In the genomic region with DNA sequence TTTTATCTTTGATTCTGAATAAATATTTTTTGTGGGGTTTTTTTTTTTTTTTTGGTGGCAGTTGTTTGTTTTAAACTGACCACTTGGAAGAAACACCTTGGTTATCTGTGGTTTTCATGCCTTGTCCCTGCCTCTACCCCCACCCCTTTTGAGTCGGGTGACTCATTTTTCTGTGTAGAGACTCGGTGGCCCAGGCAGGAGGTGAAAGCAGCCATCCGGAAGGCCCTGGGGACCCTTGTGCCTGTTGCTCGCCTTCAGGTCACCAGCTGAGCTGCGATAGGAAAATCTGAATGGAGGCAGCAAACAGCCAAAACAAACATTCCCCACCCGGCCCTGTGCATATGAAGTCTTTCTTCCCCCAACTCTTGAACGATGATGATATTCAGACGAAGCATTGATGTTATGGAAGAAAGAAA, we compare ENCODE assay signal across 13 cellular contexts. TPM values are rescaled to one million over a fixed set of nuclear protein-coding genes. Genes with fewer than 3 reads are reported as not detected.
DNase-seq lines count a peak whose midpoint lies in the region; ATAC-seq, FAIRE-seq and TF ChIP-seq lines count a peak whose summit lies in the region.
"Had no signal": no experiment of that assay in that cellular context is flagged by ENCODE, and none has a peak within 500 bp of the region (broad histone marks: within the 10 kb centered on the region; RNA-seq: fewer than 3 reads in every experiment).

No MANE protein-coding gene starts in this region.

- H3K36me3 ChIP-seq in OCI-LY7 (ENCODE audit: insufficient read depth, low read length): peaks cover 39% of the 10 kb centered on the region

- H3K27me3 Mint-ChIP-seq in natural killer cell treated with Interleukin-12 subunit alpha and Interleukin-12 subunit beta and Interleukin-15 and Interleukin-18, amount 100 ng/mL, for 72 hours: no peaks in the 10 kb centered on the region
- H3K27me3 Mint-ChIP-seq in type B pancreatic cell: no peaks in the 10 kb centered on the region
- no peaks in the 10 kb centered on the region for H3K27me3 Mint-ChIP-seq in CD4-positive, alpha-beta T cell
- H3K27me3 Mint-ChIP-seq: memory B cell had no signal

- no peak for FAIRE-seq in frontal cortex (lab: Jason Lieb, UNC)
- FAIRE-seq: endometrium had no signal

- H3K4me1 ChIP-seq in OCI-LY7 (ENCODE audit: insufficient read depth, low read length, poor library complexity, severe bottlenecking): peaks cover 52% of the 10 kb centered on the region

- no peak overlapping the region for H2AFZ ChIP-seq in OCI-LY7 (ENCODE audit: low read length)

- TSS peak; percentile 38 for BruUV-seq in OCI-LY7 (replicated peaks; lab: Mats Ljungman, UMichigan)

- H3K4me2 ChIP-seq in OCI-LY7 (ENCODE audit: low read length): peak overlapping the region; percentile 24; the same call in 1 of the 2 replicates

- TF ChIP-seq CTCF in OCI-LY7 (conservative IDR thresholded peaks at IDR 0.05; ENCODE audit: low read length) (no peak), type B pancreatic cell (conservative IDR thresholded peaks at IDR 0.05) (no peak)
- no peak for TF ChIP-seq CTCF in CD4-positive, alpha-beta T cell (IDR thresholded peaks at IDR 0.05)

- ATAC-seq in natural killer cell treated with Interleukin-12 subunit alpha and Interleukin-12 subunit beta and Interleukin-15 and Interleukin-18, amount 100 ng/mL, for 72 hours: peak; percentile 71 to 72
- ATAC-seq in CD4-positive, alpha-beta T cell (ENCODE audit: poor library complexity): no peak

- H3K27me3 ChIP-seq in CD4-positive, alpha-beta T cell (ENCODE audit: control insufficient read depth, insufficient read depth, low read length): no peaks in the 10 kb centered on the region

- peak overlapping the region; percentile 37 to 56 for H3K27ac Mint-ChIP-seq in natural killer cell treated with Interleukin-12 subunit alpha and Interleukin-12 subunit beta and Interleukin-15 and Interleukin-18, amount 100 ng/mL, for 72 hours
- H3K27ac Mint-ChIP-seq in type B pancreatic cell: peak overlapping the region; percentile 89
- H3K27ac Mint-ChIP-seq in CD4-positive, alpha-beta T cell: no peak overlapping the region
- H3K27ac Mint-ChIP-seq: memory B cell had no signal

- H3K4me1 Mint-ChIP-seq in natural killer cell treated with Interleukin-12 subunit alpha and Interleukin-12 subunit beta and Interleukin-15 and Interleukin-18, amount 100 ng/mL, for 72 hours (ENCODE audit: low read depth in 2 of 2): peaks cover 26 to 43% of the 10 kb centered on the region in 2 donors
- peaks cover 10% of the 10 kb centered on the region for H3K4me1 Mint-ChIP-seq in type B pancreatic cell (ENCODE audit: unreplicated experiment)
- peaks cover 9% of the 10 kb centered on the region for H3K4me1 Mint-ChIP-seq in CD4-positive, alpha-beta T cell (ENCODE audit: low read depth)

- no peak overlapping the region for H3K4me3 ChIP-seq in OCI-LY7 (ENCODE audit: low read depth, low read length, poor library complexity, severe bottlenecking)

- H3K36me3 Mint-ChIP-seq in natural killer cell treated with Interleukin-12 subunit alpha and Interleukin-12 subunit beta and Interleukin-15 and Interleukin-18, amount 100 ng/mL, for 72 hours: no peaks in the 10 kb centered on the region
- H3K36me3 Mint-ChIP-seq in type B pancreatic cell: peaks cover 21% of the 10 kb centered on the region
- peaks cover 44% of the 10 kb centered on the region for H3K36me3 Mint-ChIP-seq in CD4-positive, alpha-beta T cell (ENCODE audit: low read depth)

- CTCF ChIA-PET in OCI-LY7 (lab: Charles Lee; ENCODE audit: unreplicated experiment): no interaction called here
- CTCF ChIA-PET in CD4-positive, alpha-beta T cell (lab: Charles Lee): no interaction called here

- H3K9me2 ChIP-seq in OCI-LY7 (ENCODE audit: insufficient read depth, low read length): no peaks in the 10 kb centered on the region

- no peaks in the 10 kb centered on the region for H3K9me3 Mint-ChIP-seq in natural killer cell treated with Interleukin-12 subunit alpha and Interleukin-12 subunit beta and Interleukin-15 and Interleukin-18, amount 100 ng/mL, for 72 hours
- H3K9me3 Mint-ChIP-seq in type B pancreatic cell: no peaks in the 10 kb centered on the region
- no peaks in the 10 kb centered on the region for H3K9me3 Mint-ChIP-seq in CD4-positive, alpha-beta T cell
- H3K9me3 Mint-ChIP-seq: memory B cell had no signal

- peak overlapping the region; percentile 27 for H3K4me3 Mint-ChIP-seq in natural killer cell treated with Interleukin-12 subunit alpha and Interleukin-12 subunit beta and Interleukin-15 and Interleukin-18, amount 100 ng/mL, for 72 hours
- no peak overlapping the region for H3K4me3 Mint-ChIP-seq in type B pancreatic cell
- H3K4me3 Mint-ChIP-seq in CD4-positive, alpha-beta T cell: no peak overlapping the region
- H3K4me3 Mint-ChIP-seq: memory B cell had no signal

- peak; percentile 40 for DNase-seq in OCI-LY7 (ENCODE audit: low spot score)
- DNase-seq in fibroblast of peridontal ligament (ENCODE audit: extremely low read depth): peak; percentile 29
- DNase-seq in natural killer cell treated with Interleukin-12 subunit alpha and Interleukin-12 subunit beta and Interleukin-15 and Interleukin-18, amount 100 ng/mL, for 72 hours (ENCODE audit: low spot score): peak; percentile 68
- no peak for DNase-seq in type B pancreatic cell (ENCODE audit: extremely low spot score, unreplicated experiment)
- DNase-seq in frontal cortex (ENCODE audit: low spot score in 2 of 2): no peak
- DNase-seq in SIG-M5 treated with dmso at 0.1 percent for 504 hours (lab: John Stamatoyannopoulos, UW; ENCODE audit: unreplicated experiment): no peak
- DNase-seq in CD4-positive, alpha-beta T cell: no peak
- DNase-seq: NCI-H510A treated with DMSO at 0.1 percent for 48 hours; stimulated activated CD4-positive, alpha-beta T cell treated with anti-CD3 and anti-CD28 coated beads, Interleukin-4, amount 100 ng/mL, for 4 hours; T-helper 2 cell had no signal

- POLR2A ChIA-PET in OCI-LY7 (lab: Charles Lee): no interaction called here
- POLR2A ChIA-PET in CD4-positive, alpha-beta T cell (lab: Charles Lee): no interaction called here

- intact Hi-C loops in OCI-LY7 (cut with micrococcal nuclease; ENCODE audit: unreplicated experiment): loop anchor here (5.0 kb wide), 1 partner anchor 67 kb away; no protein-coding TSS in a partner anchor
- intact Hi-C loops in CD4-positive, alpha-beta T cell (cut with DNase I, micrococcal nuclease): no loop called here

- H3K9me3 ChIP-seq in OCI-LY7 (ENCODE audit: low read length): no peaks in the 10 kb centered on the region
- H3K9me3 ChIP-seq in CD4-positive, alpha-beta T cell (ENCODE audit: control insufficient read depth, low read length): no peaks in the 10 kb centered on the region

- H3K79me2 ChIP-seq in OCI-LY7 (ENCODE audit: insufficient read depth, low read depth, low read length): no peaks in the 10 kb centered on the region

- H4K20me1 ChIP-seq in OCI-LY7 (ENCODE audit: insufficient read depth, low read length): no peaks in the 10 kb centered on the region

- H3K27ac ChIP-seq in OCI-LY7 (ENCODE audit: low read depth, low read length, poor library complexity, severe bottlenecking): peak overlapping the region; percentile 74
- no peak overlapping the region for H3K27ac ChIP-seq in CD4-positive, alpha-beta T cell (ENCODE audit: low read depth, low read length)

RNA-seq across cellular contexts. Expression of gene CYP17A1, which starts 22.7 kb away (rescaled TPM):
- total RNA-seq in OCI-LY7 (2014; rRNA removed; shearing (Covaris generic)): not detected in 2 replicates
- total RNA-seq in OCI-LY7 (2022) (not detected in 2 replicates), type B pancreatic cell (ENCODE audit: low replicate concordance) (0.14 TPM in 1 of 2 replicates, not detected in the other), frontal cortex (not detected)
- not detected for total RNA-seq in natural killer cell treated with Interleukin-12 subunit alpha and Interleukin-12 subunit beta and Interleukin-15 and Interleukin-18, amount 100 ng/mL, for 72 hours
- not detected for total RNA-seq in CD4-positive, alpha-beta T cell
- total RNA-seq: G401 had no signal

RNA-seq across cellular contexts. Expression of gene BORCS7, which starts 39.6 kb away (rescaled TPM):
- 2.8 and 3.3 TPM in 2 replicates for total RNA-seq in OCI-LY7 (2014; rRNA removed; shearing (Covaris generic))
- total RNA-seq in OCI-LY7 (2022) (4.5 and 5.6 TPM in 2 replicates), type B pancreatic cell (ENCODE audit: low replicate concordance) (19.0 and 21.8 TPM in 2 replicates), frontal cortex (31.0 TPM)
- total RNA-seq in natural killer cell treated with Interleukin-12 subunit alpha and Interleukin-12 subunit beta and Interleukin-15 and Interleukin-18, amount 100 ng/mL, for 72 hours: 1 to 10 TPM; 6.5 to 9.0 TPM
- 10 to 100 TPM; 10.6 to 11.6 TPM for total RNA-seq in CD4-positive, alpha-beta T cell

RNA-seq across cellular contexts. Expression of gene AS3MT, which starts 54.8 kb away (rescaled TPM):
- 0.59 TPM in 1 of 2 replicates, not detected in the other for total RNA-seq in OCI-LY7 (2014; rRNA removed; shearing (Covaris generic))
- total RNA-seq in OCI-LY7 (2022) (not detected in 2 replicates), type B pancreatic cell (ENCODE audit: low replicate concordance) (4.2 and 4.9 TPM in 2 replicates), frontal cortex (13.5 TPM)
- total RNA-seq in natural killer cell treated with Interleukin-12 subunit alpha and Interleukin-12 subunit beta and Interleukin-15 and Interleukin-18, amount 100 ng/mL, for 72 hours: under 1 TPM in 1 of 2 donors, not detected in 1; 0.43 TPM
- total RNA-seq in CD4-positive, alpha-beta T cell: under 1 TPM; 0.67 to 0.77 TPM

Comparison
In these comparisons a context has a peak if more than half of its experiments do, and no peak if none do; other contexts are left out.
1. DNase-seq: peak in OCI-LY7 (single experiment), fibroblast of peridontal ligament (single experiment) and natural killer cell treated with Interleukin-12 subunit alpha and Interleukin-12 subunit beta and Interleukin-15 and Interleukin-18, amount 100 ng/mL, for 72 hours (single experiment); none in type B pancreatic cell (single experiment), frontal cortex (0 of 2), SIG-M5 treated with dmso at 0.1 percent for 504 hours (single experiment) and CD4-positive, alpha-beta T cell (0 of 10).